Comparison of ENCODE assay signal across 16 cellular contexts in the genomic region with DNA sequence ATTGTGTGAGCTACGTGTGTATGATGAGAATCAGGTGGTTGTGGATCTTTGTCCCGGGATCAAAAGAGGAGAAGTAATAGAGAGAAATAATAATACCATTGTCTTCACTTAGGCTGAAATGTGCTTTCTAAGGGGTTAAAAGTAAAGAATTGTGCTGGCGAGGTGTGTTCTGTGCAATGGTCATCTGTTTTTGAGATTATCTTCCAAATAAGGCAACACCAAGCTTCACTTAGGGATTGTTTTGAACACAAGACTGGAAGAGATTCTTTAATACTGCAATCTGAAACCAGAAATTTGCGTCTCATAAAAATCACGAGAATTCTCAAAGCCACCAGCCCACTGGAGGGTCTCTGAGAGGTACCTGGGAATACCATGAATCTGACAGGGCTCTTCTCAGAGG.
A peak's percentile ranks its signal among the peaks of the same experiment; 100 is the strongest.
DNase-seq lines count a peak whose midpoint lies in the region; ATAC-seq, FAIRE-seq and TF ChIP-seq lines count a peak whose summit lies in the region.
"Had no signal": no experiment of that assay in that cellular context is flagged by ENCODE, and none has a peak within 500 bp of the region (broad histone marks: within the 10 kb centered on the region; RNA-seq: fewer than 3 reads in every experiment).

No MANE protein-coding gene starts in this region.

- H3K4me3 Mint-ChIP-seq in activated T-cell treated with anti-CD3 and anti-CD28 coated beads, Interleukin-2, amount 50 U/mL, for 72 hours = peak overlapping the region in 1 of 2 donors; percentile 37
- peak overlapping the region in 2 of 4 donors; percentile 60 to 63 for H3K4me3 Mint-ChIP-seq in IgD-negative memory B cell
- no peak overlapping the region for H3K4me3 Mint-ChIP-seq in activated naive CD8-positive, alpha-beta T cell treated with anti-CD3 and anti-CD28 coated beads, Interleukin-2, amount 50 U/mL, for 24 hours
- no peak overlapping the region for H3K4me3 Mint-ChIP-seq in stimulated activated memory B cell treated with anti-CD40 and anti-IgM and Interleukin-4, amounts not matched to agents 10 μg/mL and 1 μg/mL and 100 μg/mL, for 72 hours
- no peak overlapping the region for H3K4me3 Mint-ChIP-seq in nephron progenitor cell
- H3K4me3 Mint-ChIP-seq: activated T-cell treated with anti-CD3 and anti-CD28 coated beads, Interleukin-2, amount 50 U/mL, for 4 hours; effector memory CD8-positive, alpha-beta T cell had no signal

- peaks cover 95% of the 10 kb centered on the region for H3K4me1 Mint-ChIP-seq in activated T-cell treated with anti-CD3 and anti-CD28 coated beads, Interleukin-2, amount 50 U/mL, for 72 hours (ENCODE audit: low read depth)
- peaks cover 48 to 66% (median 58%) of the 10 kb centered on the region in 3 donors for H3K4me1 Mint-ChIP-seq in IgD-negative memory B cell
- H3K4me1 Mint-ChIP-seq in activated naive CD8-positive, alpha-beta T cell treated with anti-CD3 and anti-CD28 coated beads, Interleukin-2, amount 50 U/mL, for 24 hours = peaks cover 78% of the 10 kb centered on the region
- peaks cover 72% of the 10 kb centered on the region for H3K4me1 Mint-ChIP-seq in stimulated activated memory B cell treated with anti-CD40 and anti-IgM and Interleukin-4, amounts not matched to agents 10 μg/mL and 1 μg/mL and 100 μg/mL, for 72 hours
- no peaks in the 10 kb centered on the region for H3K4me1 Mint-ChIP-seq in nephron progenitor cell

- H3K27ac ChIP-seq in kidney (ENCODE audit: low read depth in 2 of 2, low read length in 2 of 2) = no peak overlapping the region

- H3K27ac Mint-ChIP-seq in activated T-cell treated with anti-CD3 and anti-CD28 coated beads, Interleukin-2, amount 50 U/mL, for 72 hours = peak overlapping the region; percentile 98
- H3K27ac Mint-ChIP-seq in IgD-negative memory B cell (peak overlapping the region; percentile 80 to 99 (median 89)), nephron progenitor cell (no peak overlapping the region)
- H3K27ac Mint-ChIP-seq in activated naive CD8-positive, alpha-beta T cell treated with anti-CD3 and anti-CD28 coated beads, Interleukin-2, amount 50 U/mL, for 24 hours = peak overlapping the region; percentile 97
- peak overlapping the region; percentile 90 for H3K27ac Mint-ChIP-seq in stimulated activated memory B cell treated with anti-CD40 and anti-IgM and Interleukin-4, amounts not matched to agents 10 μg/mL and 1 μg/mL and 100 μg/mL, for 72 hours

- intact Hi-C loops in kidney (cut with DNase I) = no loop called here

- no peaks in the 10 kb centered on the region for H3K27me3 Mint-ChIP-seq in activated T-cell treated with anti-CD3 and anti-CD28 coated beads, Interleukin-2, amount 50 U/mL, for 72 hours (ENCODE audit: low read depth)
- no peaks in the 10 kb centered on the region for H3K27me3 Mint-ChIP-seq in IgD-negative memory B cell
- no peaks in the 10 kb centered on the region for H3K27me3 Mint-ChIP-seq in activated naive CD8-positive, alpha-beta T cell treated with anti-CD3 and anti-CD28 coated beads, Interleukin-2, amount 50 U/mL, for 24 hours
- H3K27me3 Mint-ChIP-seq in stimulated activated memory B cell treated with anti-CD40 and anti-IgM and Interleukin-4, amounts not matched to agents 10 μg/mL and 1 μg/mL and 100 μg/mL, for 72 hours = no peaks in the 10 kb centered on the region
- peaks cover 3% of the 10 kb centered on the region for H3K27me3 Mint-ChIP-seq in nephron progenitor cell (ENCODE audit: low read depth, poor library complexity)
- H3K27me3 Mint-ChIP-seq: effector memory CD8-positive, alpha-beta T cell had no signal

- H3K4me1 ChIP-seq in kidney (ENCODE audit: control insufficient read depth in 1 of 2, insufficient read depth in 1 of 2, low read depth in 1 of 2, low read length in 2 of 2) = peaks cover 0 to 10% of the 10 kb centered on the region in 2 donors

- ATAC-seq in activated T-cell treated with anti-CD3 and anti-CD28 coated beads, Interleukin-2, amount 50 U/mL, for 72 hours (replicated peaks in 1 of 2) = no peak
- no peak for ATAC-seq in activated naive CD8-positive, alpha-beta T cell treated with anti-CD3 and anti-CD28 coated beads, Interleukin-2, amount 50 U/mL, for 24 hours
- no peak for ATAC-seq in stimulated activated memory B cell treated with anti-CD40 and anti-IgM and Interleukin-4, amounts not matched to agents 10 μg/mL and 1 μg/mL and 100 μg/mL, for 72 hours
- no peak for ATAC-seq in GM18909 (IDR thresholded peaks at IDR 0.05; ENCODE audit: poor library complexity, unreplicated experiment)
- ATAC-seq: activated T-cell treated with anti-CD3 and anti-CD28 coated beads, Interleukin-2, amount 50 U/mL, for 4 hours; effector memory CD8-positive, alpha-beta T cell; left cardiac atrium; right cardiac atrium had no signal

- no peaks in the 10 kb centered on the region for H3K9me3 ChIP-seq in kidney (ENCODE audit: control insufficient read depth in 1 of 2, low read length in 2 of 2)
- H3K9me3 ChIP-seq: vagina had no signal

- DNase-seq in activated T-cell treated with anti-CD3 and anti-CD28 coated beads, Interleukin-2, amount 50 U/mL, for 72 hours = no peak
- DNase-seq in activated T-cell treated with anti-CD3 and anti-CD28 coated beads for 4 hours = no peak
- no peak for DNase-seq in activated naive CD8-positive, alpha-beta T cell treated with anti-CD3 and anti-CD28 coated beads, Interleukin-2, amount 50 U/mL, for 24 hours
- DNase-seq in kidney = no peak
- DNase-seq in nephron progenitor cell = no peak
- DNase-seq: activated T-cell treated with anti-CD3 and anti-CD28 coated beads, Interleukin-2, amount 50 U/mL, for 4 hours; anterior cingulate cortex; effector memory CD8-positive, alpha-beta T cell; left cardiac atrium; NCI-H1694 treated with DMSO at 0.1 percent for 48 hours; nucleus accumbens; right cardiac atrium had no signal

- H3K36me3 Mint-ChIP-seq in activated T-cell treated with anti-CD3 and anti-CD28 coated beads, Interleukin-2, amount 50 U/mL, for 72 hours (ENCODE audit: insufficient read depth in 2 of 2) = peaks cover 7 to 17% of the 10 kb centered on the region in 2 donors
- H3K36me3 Mint-ChIP-seq in IgD-negative memory B cell = peaks cover 21% of the 10 kb centered on the region
- H3K36me3 Mint-ChIP-seq in activated naive CD8-positive, alpha-beta T cell treated with anti-CD3 and anti-CD28 coated beads, Interleukin-2, amount 50 U/mL, for 24 hours (ENCODE audit: low read depth) = peaks cover 26% of the 10 kb centered on the region
- peaks cover 53% of the 10 kb centered on the region for H3K36me3 Mint-ChIP-seq in stimulated activated memory B cell treated with anti-CD40 and anti-IgM and Interleukin-4, amounts not matched to agents 10 μg/mL and 1 μg/mL and 100 μg/mL, for 72 hours
- H3K36me3 Mint-ChIP-seq in nephron progenitor cell (ENCODE audit: low read depth) = peaks cover 5% of the 10 kb centered on the region

- no peak overlapping the region for H3K4me3 ChIP-seq in kidney (ENCODE audit: low read length in 2 of 2)
- H3K4me3 ChIP-seq: vagina had no signal

- H3K36me3 ChIP-seq in kidney (ENCODE audit: control insufficient read depth in 1 of 2, insufficient read depth in 2 of 2, low read length in 2 of 2) = no peaks in the 10 kb centered on the region
- H3K36me3 ChIP-seq: vagina had no signal

- no peak overlapping the region for H3K9ac ChIP-seq in kidney (ENCODE audit: low read length in 2 of 2)

- no peak for FAIRE-seq in kidney (lab: Jason Lieb, UNC)

- TF ChIP-seq CTCF in kidney (IDR thresholded peaks at IDR 0.05; ENCODE audit: borderline replicate concordance, extremely low read depth, insufficient read depth) (no peak), nephron progenitor cell (IDR thresholded peaks at IDR 0.05) (no peak)

- H3K9me3 Mint-ChIP-seq in activated T-cell treated with anti-CD3 and anti-CD28 coated beads, Interleukin-2, amount 50 U/mL, for 72 hours = peaks cover 0 to 1% of the 10 kb centered on the region in 2 donors
- H3K9me3 Mint-ChIP-seq in IgD-negative memory B cell = no peaks in the 10 kb centered on the region
- H3K9me3 Mint-ChIP-seq in activated naive CD8-positive, alpha-beta T cell treated with anti-CD3 and anti-CD28 coated beads, Interleukin-2, amount 50 U/mL, for 24 hours = no peaks in the 10 kb centered on the region
- H3K9me3 Mint-ChIP-seq in stimulated activated memory B cell treated with anti-CD40 and anti-IgM and Interleukin-4, amounts not matched to agents 10 μg/mL and 1 μg/mL and 100 μg/mL, for 72 hours = no peaks in the 10 kb centered on the region
- H3K9me3 Mint-ChIP-seq in nephron progenitor cell = no peaks in the 10 kb centered on the region
- H3K9me3 Mint-ChIP-seq: activated T-cell treated with anti-CD3 and anti-CD28 coated beads, Interleukin-2, amount 50 U/mL, for 4 hours; effector memory CD8-positive, alpha-beta T cell had no signal
